Comparison of ENCODE assay signal across 8 cellular contexts in the genomic region with DNA sequence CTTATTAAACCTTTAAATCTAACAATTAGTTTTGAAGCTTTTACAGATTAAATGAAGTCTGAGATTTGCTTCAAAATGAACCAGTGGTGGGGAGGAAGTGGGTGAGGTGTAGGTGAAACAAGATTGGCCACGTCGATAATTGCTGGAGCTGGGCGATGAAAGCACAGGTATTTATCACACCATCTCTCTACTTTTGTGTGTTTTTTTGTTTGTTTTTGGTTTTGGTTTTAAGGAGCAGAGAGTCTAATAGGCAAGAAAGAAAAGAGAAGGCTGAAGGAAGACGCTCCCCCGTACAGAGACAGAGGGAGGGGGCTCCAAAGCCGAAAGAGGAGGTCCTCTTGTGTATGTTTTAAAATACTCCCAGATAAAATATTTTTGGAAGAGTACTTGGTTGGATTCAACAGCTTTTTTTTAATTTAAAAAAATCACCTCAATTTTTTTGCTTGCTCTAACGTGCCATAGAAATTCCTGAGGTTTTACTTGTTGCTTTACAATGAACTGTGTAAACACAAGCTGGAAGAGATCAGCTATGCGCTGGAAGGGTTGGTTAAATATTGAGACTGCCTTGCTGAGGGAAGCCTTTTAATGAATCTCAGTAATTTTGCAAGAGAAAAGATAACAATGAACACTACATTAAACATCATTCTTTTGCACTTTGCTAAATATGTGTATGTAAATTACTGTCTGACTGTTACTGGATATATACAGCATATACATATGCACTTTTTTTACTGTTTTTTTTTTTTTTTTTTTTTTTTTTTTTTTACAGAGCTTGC. TPM values are rescaled to one million over a fixed set of nuclear protein-coding genes. Genes with fewer than 3 reads are reported as not detected.
DNase-seq lines count a peak whose midpoint lies in the region; ATAC-seq and TF ChIP-seq lines count a peak whose summit lies in the region.

No MANE protein-coding gene starts in this region.

- H3K36me3 ChIP-seq in hepatocyte (replicated peaks; ENCODE audit: insufficient read depth, low read depth): no peaks in the 10 kb centered on the region

- no peak overlapping the region for H3K9ac ChIP-seq in H9 (ENCODE audit: extremely low read depth, insufficient read length, low read length)

- H2AFZ ChIP-seq in H9 (ENCODE audit: low read length) (peak overlapping the region; percentile 62), hepatocyte (no peak overlapping the region)

- H2BK20ac ChIP-seq in H9 (ENCODE audit: low read depth, low read length, poor library complexity, severe bottlenecking): no peak overlapping the region

- peak overlapping the region in 1 of 3 experiments; percentile 64; a peak in 3 of 7 replicates for H3K27ac Mint-ChIP-seq in H9
- peak overlapping the region; percentile 86 for H3K27ac Mint-ChIP-seq in activated CD4-positive, alpha-beta memory T cell treated with anti-CD3 and anti-CD28 coated beads, Interleukin-2, amount 10 ng/mL, durations not matched to agents 7 days and 5 days

- H4K8ac ChIP-seq in H9 (replicated peaks; ENCODE audit: insufficient read length, low read depth, low read length): no peak overlapping the region

- DNase-seq in AG08396 (ENCODE audit: low spot score) (peak; percentile 64), H9 (no peak), hepatocyte (ENCODE audit: low spot score) (peak; percentile 32), NCI-H2227 treated with DMSO at 0.1 percent for 48 hours (lab: John Stamatoyannopoulos, UW) (no peak)
- DNase-seq in activated CD4-positive, alpha-beta memory T cell treated with anti-CD3 and anti-CD28 coated beads, Interleukin-2, amount 10 ng/mL, durations not matched to agents 7 days and 5 days: peak; percentile 76

- no peaks in the 10 kb centered on the region for H3K27me3 ChIP-seq in H9 (ENCODE audit: insufficient read depth, low read length)
- H3K27me3 ChIP-seq in hepatocyte: no peaks in the 10 kb centered on the region

- no peak overlapping the region for H3K4ac ChIP-seq in H9 (ENCODE audit: low read depth, low read length)

- H3K9me2 ChIP-seq in hepatocyte (replicated peaks; ENCODE audit: insufficient read depth): no peaks in the 10 kb centered on the region

- no peak overlapping the region for H3K4me3 ChIP-seq in hepatocyte

- H2BK5ac ChIP-seq in H9 (ENCODE audit: insufficient read length, low read length): no peak overlapping the region

- no peaks in the 10 kb centered on the region for H3K4me1 ChIP-seq in H9 (ENCODE audit: insufficient read depth, low read length)
- H3K4me1 ChIP-seq in hepatocyte (ENCODE audit: insufficient read depth): peaks cover 11% of the 10 kb centered on the region

- H2BK15ac ChIP-seq in H9 (ENCODE audit: low read depth, low read length): no peak overlapping the region

- H3K56ac ChIP-seq in H9 (ENCODE audit: insufficient read length, low read depth, low read length): no peak overlapping the region

- no peak overlapping the region for H4K5ac ChIP-seq in H9 (ENCODE audit: insufficient read length, low read depth, low read length)

- no peak for ATAC-seq in HG03175 (IDR thresholded peaks at IDR 0.05; ENCODE audit: unreplicated experiment)
- no peak for ATAC-seq in GM21737 (IDR thresholded peaks at IDR 0.05; ENCODE audit: unreplicated experiment)
- ATAC-seq in GM19395 (IDR thresholded peaks at IDR 0.05; ENCODE audit: unreplicated experiment): no peak

- H3K14ac ChIP-seq in H9 (ENCODE audit: insufficient read depth, low read length): no peak overlapping the region

- no peaks in the 10 kb centered on the region for H3K79me2 ChIP-seq in H9 (ENCODE audit: insufficient read depth, low read length)
- no peaks in the 10 kb centered on the region for H3K79me2 ChIP-seq in hepatocyte

- CTCF ChIA-PET in activated CD4-positive, alpha-beta memory T cell treated with anti-CD3 and anti-CD28 coated beads, Interleukin-2, amount 10 ng/mL, durations not matched to agents 7 days and 5 days (lab: Charles Lee): interaction anchor here (1.1 to 1.3 kb wide), 3 partner anchors 10 to 32 kb away, joined by 3 read pairs; no protein-coding TSS in a partner anchor

- TF ChIP-seq CTCF in H9 (conservative IDR thresholded peaks at IDR 0.05) (no peak), hepatocyte (IDR thresholded peaks at IDR 0.05; ENCODE audit: poor library complexity) (no peak)

- H3K27me3 Mint-ChIP-seq in H9 (ENCODE audit: low read depth): peaks cover 2% of the 10 kb centered on the region
- peaks cover 5% of the 10 kb centered on the region for H3K27me3 Mint-ChIP-seq in activated CD4-positive, alpha-beta memory T cell treated with anti-CD3 and anti-CD28 coated beads, Interleukin-2, amount 10 ng/mL, durations not matched to agents 7 days and 5 days

- H3K23ac ChIP-seq in H9 (ENCODE audit: insufficient read length, low read depth, low read length): no peak overlapping the region

- H3K4me2 ChIP-seq in H9 (ENCODE audit: insufficient read depth, insufficient read length, low read length) (peak overlapping the region; percentile 21), hepatocyte (peak overlapping the region; percentile 66)

- H3K23me2 ChIP-seq in H9 (ENCODE audit: insufficient read length, low read depth, low read length, poor library complexity, severe bottlenecking): no peaks in the 10 kb centered on the region

- no peaks in the 10 kb centered on the region for H3K79me1 ChIP-seq in H9 (ENCODE audit: insufficient read depth, low read depth, low read length, poor library complexity, severe bottlenecking)

- no peak overlapping the region for H2AK5ac ChIP-seq in H9 (ENCODE audit: insufficient read length, low read length)

- no peak overlapping the region for H2BK120ac ChIP-seq in H9 (ENCODE audit: low read depth, low read length, poor library complexity, severe bottlenecking)

- H3K18ac ChIP-seq in H9 (ENCODE audit: insufficient read length, low read depth, low read length): no peak overlapping the region

- no peak overlapping the region for H3T11ph ChIP-seq in H9 (ENCODE audit: low read length)

- WGBS in H9 (ENCODE audit: extremely low coverage, insufficient read length, low lambda C conversion rate): no CpG with 5 or more reads among the region's 8 CpGs
- WGBS in hepatocyte (ENCODE audit: low lambda C conversion rate, missing lambda C conversion rate): 30% methylated on average over 8 of the region's 8 CpGs

- H3K27ac ChIP-seq in H9 (ENCODE audit: insufficient read length, low read depth, low read length) (no peak overlapping the region), hepatocyte (peak overlapping the region; percentile 61)

- H4K91ac ChIP-seq in H9 (ENCODE audit: insufficient read length, low read depth, low read length): no peak overlapping the region

- H3K9me3 ChIP-seq in H9 (ENCODE audit: control insufficient read depth, low read depth, low read length): no peaks in the 10 kb centered on the region
- H3K9me3 ChIP-seq in hepatocyte (ENCODE audit: low read depth): no peaks in the 10 kb centered on the region

- no peaks in the 10 kb centered on the region for H3K36me3 Mint-ChIP-seq in H9 (ENCODE audit: insufficient read depth in 1 of 3, low read depth in 3 of 3)
- peaks cover 12% of the 10 kb centered on the region for H3K36me3 Mint-ChIP-seq in activated CD4-positive, alpha-beta memory T cell treated with anti-CD3 and anti-CD28 coated beads, Interleukin-2, amount 10 ng/mL, durations not matched to agents 7 days and 5 days (ENCODE audit: low read depth)

- H3K9me3 Mint-ChIP-seq in H9: no peaks in the 10 kb centered on the region
- no peaks in the 10 kb centered on the region for H3K9me3 Mint-ChIP-seq in activated CD4-positive, alpha-beta memory T cell treated with anti-CD3 and anti-CD28 coated beads, Interleukin-2, amount 10 ng/mL, durations not matched to agents 7 days and 5 days

- POLR2A ChIA-PET in activated CD4-positive, alpha-beta memory T cell treated with anti-CD3 and anti-CD28 coated beads, Interleukin-2, amount 10 ng/mL, durations not matched to agents 7 days and 5 days (lab: Charles Lee): interaction anchor here (0.8 to 1.7 kb wide), 9 partner anchors 8 to 100 kb away, joined by 3 to 10 read pairs (median 6); partner anchors contain the start of gene HEATR1

- no peak overlapping the region for H3K4me3 Mint-ChIP-seq in H9
- H3K4me3 Mint-ChIP-seq in activated CD4-positive, alpha-beta memory T cell treated with anti-CD3 and anti-CD28 coated beads, Interleukin-2, amount 10 ng/mL, durations not matched to agents 7 days and 5 days: peak overlapping the region; percentile 70

- no peaks in the 10 kb centered on the region for H4K20me1 ChIP-seq in H9 (ENCODE audit: control insufficient read depth, insufficient read depth, insufficient read length)
- H4K20me1 ChIP-seq in hepatocyte (ENCODE audit: insufficient read depth, poor library complexity, severe bottlenecking): no peaks in the 10 kb centered on the region

- H3K4me1 Mint-ChIP-seq in H9: peaks cover 12 to 13% of the 10 kb centered on the region in 2 experiments
- H3K4me1 Mint-ChIP-seq in activated CD4-positive, alpha-beta memory T cell treated with anti-CD3 and anti-CD28 coated beads, Interleukin-2, amount 10 ng/mL, durations not matched to agents 7 days and 5 days: peaks cover 47% of the 10 kb centered on the region

- H2BK12ac ChIP-seq in H9 (ENCODE audit: insufficient read length, low read depth, low read length): no peak overlapping the region

RNA-seq across cellular contexts. Expression of gene LGALS8, which starts 6.7 kb away (rescaled TPM):
- 14.2 and 15.3 TPM in 2 replicates for total RNA-seq in H9 (2021)
- total RNA-seq in activated CD4-positive, alpha-beta memory T cell treated with anti-CD3 and anti-CD28 coated beads, Interleukin-2, amount 10 ng/mL, durations not matched to agents 7 days and 5 days: 100 to 1,000 TPM; 145 to 146 TPM
- total RNA-seq in hepatocyte: 43.9 and 46.6 TPM in 2 replicates
- polyA plus RNA-seq in hepatocyte: 33.5 TPM in 2 replicates

Comparison
In these comparisons a context has a peak if more than half of its experiments do, and no peak if none do; other contexts are left out.
1. DNase-seq: peak in AG08396 (single experiment), activated CD4-positive, alpha-beta memory T cell treated with anti-CD3 and anti-CD28 coated beads, Interleukin-2, amount 10 ng/mL, durations not matched to agents 7 days and 5 days (single experiment) and hepatocyte (single experiment); none in H9 (single experiment) and NCI-H2227 treated with DMSO at 0.1 percent for 48 hours (single experiment).